In genomic region chr11:46836431-46836830, GRCh38 we compare ENCODE assay signal across 34 cellular contexts.
"Had no signal": no experiment of that assay in that cellular context is flagged by ENCODE, and none has a peak within 500 bp of the region (broad histone marks: within the 10 kb centered on the region; RNA-seq: fewer than 3 reads in every experiment).

No MANE protein-coding gene starts in this region.

- H3K27ac Mint-ChIP-seq: activated CD4-positive, alpha-beta memory T cell treated with anti-CD3 and anti-CD28 coated beads, Interleukin-2, amount 10 ng/mL, durations not matched to agents 7 days and 5 days; activated CD4-positive, alpha-beta T cell treated with anti-CD3 and anti-CD28 coated beads for 36 hours; activated CD4-positive, alpha-beta T cell treated with anti-CD3 and anti-CD28 coated beads, Interleukin-2, amount 10 ng/mL, durations not matched to agents 7 days and 5 days; activated CD8-positive, alpha-beta memory T cell treated with anti-CD3 and anti-CD28 coated beads, Interleukin-2, amount 10 ng/mL, durations not matched to agents 7 days and 5 days; activated CD8-positive, alpha-beta T cell treated with anti-CD3 and anti-CD28 coated beads, Interleukin-2, amount 10 ng/mL, durations not matched to agents 7 days and 5 days; activated naive CD4-positive, alpha-beta T cell treated with anti-CD3 and anti-CD28 coated beads for 36 hours; activated naive CD4-positive, alpha-beta T cell treated with anti-CD3 and anti-CD28 coated beads, Interleukin-2, amount 50 U/mL, for 72 hours; activated naive CD8-positive, alpha-beta T cell treated with anti-CD3 and anti-CD28 coated beads for 36 hours; activated T-helper 2 cell treated with anti-CD3 and anti-CD28 coated beads, Interferon-gamma antibody, Interleukin-2, Interleukin-4, amounts not matched to agents 10 μg/mL and 5 μg/mL and 100 μg/mL, durations not matched to agents 14 hours and 24 hours and 36 hours; T-helper 1 cell treated with Interleukin-12 subunit alpha and Interleukin-12 subunit beta and Interleukin-4 antibody, amounts not matched to agents 30 μg/mL and 1 μg/mL, for 36 hours; T-helper 2 cell treated with Interferon-gamma antibody and Interleukin-4, amounts not matched to agents 5 μg/mL and 100 μg/mL, for 36 hours had no signal

- FAIRE-seq: astrocyte, TTC549 had no signal

- ATAC-seq: activated CD4-positive, alpha-beta T cell treated with anti-CD3 and anti-CD28 coated beads for 36 hours; activated CD4-positive, CD25-positive, alpha-beta regulatory T cell treated with anti-CD3 and anti-CD28 coated beads, Interleukin-2, amount 50 U/mL, for 24 hours; activated CD8-positive, alpha-beta memory T cell treated with anti-CD3 and anti-CD28 coated beads, Interleukin-2, amount 10 ng/mL, durations not matched to agents 7 days and 5 days; activated CD8-positive, alpha-beta T cell treated with anti-CD3 and anti-CD28 coated beads, Interleukin-2, amount 10 ng/mL, durations not matched to agents 7 days and 5 days; activated naive CD4-positive, alpha-beta T cell treated with anti-CD3 and anti-CD28 coated beads, Interleukin-2, amount 50 U/mL, for 72 hours; activated T-cell treated with anti-CD3 and anti-CD28 coated beads, Interleukin-2, amount 50 U/mL, for 4 hours; body of pancreas had no signal

- H3K27me3 Mint-ChIP-seq: activated CD4-positive, alpha-beta memory T cell treated with anti-CD3 and anti-CD28 coated beads, Interleukin-2, amount 10 ng/mL, durations not matched to agents 7 days and 5 days; activated CD4-positive, alpha-beta T cell treated with anti-CD3 and anti-CD28 coated beads for 36 hours; activated CD4-positive, alpha-beta T cell treated with anti-CD3 and anti-CD28 coated beads, Interleukin-2, amount 10 ng/mL, durations not matched to agents 7 days and 5 days; activated CD8-positive, alpha-beta memory T cell treated with anti-CD3 and anti-CD28 coated beads, Interleukin-2, amount 10 ng/mL, durations not matched to agents 7 days and 5 days; activated naive CD8-positive, alpha-beta T cell treated with anti-CD3 and anti-CD28 coated beads for 36 hours had no signal

- H3K27ac ChIP-seq: adrenal gland, body of pancreas, brain microvascular endothelial cell, breast epithelium had no signal

- H3K4me3 Mint-ChIP-seq: activated CD4-positive, alpha-beta memory T cell treated with anti-CD3 and anti-CD28 coated beads, Interleukin-2, amount 10 ng/mL, durations not matched to agents 7 days and 5 days; activated CD4-positive, alpha-beta T cell treated with anti-CD3 and anti-CD28 coated beads for 36 hours; activated CD4-positive, alpha-beta T cell treated with anti-CD3 and anti-CD28 coated beads, Interleukin-2, amount 10 ng/mL, durations not matched to agents 7 days and 5 days; activated CD8-positive, alpha-beta memory T cell treated with anti-CD3 and anti-CD28 coated beads, Interleukin-2, amount 10 ng/mL, durations not matched to agents 7 days and 5 days; activated CD8-positive, alpha-beta T cell treated with anti-CD3 and anti-CD28 coated beads, Interleukin-2, amount 10 ng/mL, durations not matched to agents 7 days and 5 days; activated naive CD4-positive, alpha-beta T cell treated with anti-CD3 and anti-CD28 coated beads for 36 hours; activated naive CD8-positive, alpha-beta T cell treated with anti-CD3 and anti-CD28 coated beads for 36 hours; activated T-cell treated with anti-CD3 and anti-CD28 coated beads, Interleukin-2, amount 50 U/mL, for 4 hours; T-helper 1 cell treated with Interleukin-12 subunit alpha and Interleukin-12 subunit beta and Interleukin-4 antibody, amounts not matched to agents 30 μg/mL and 1 μg/mL, for 36 hours; T-helper 2 cell treated with Interferon-gamma antibody and Interleukin-4, amounts not matched to agents 5 μg/mL and 100 μg/mL, for 36 hours had no signal

- H3K4me1 ChIP-seq: breast epithelium had no signal

- H3K9me3 Mint-ChIP-seq: activated CD4-positive, alpha-beta memory T cell treated with anti-CD3 and anti-CD28 coated beads, Interleukin-2, amount 10 ng/mL, durations not matched to agents 7 days and 5 days; activated CD4-positive, alpha-beta T cell treated with anti-CD3 and anti-CD28 coated beads, Interleukin-2, amount 10 ng/mL, durations not matched to agents 7 days and 5 days; activated naive CD4-positive, alpha-beta T cell treated with anti-CD3 and anti-CD28 coated beads for 36 hours; activated naive CD4-positive, alpha-beta T cell treated with anti-CD3 and anti-CD28 coated beads, Interleukin-2, amount 50 U/mL, for 72 hours; activated naive CD8-positive, alpha-beta T cell treated with anti-CD3 and anti-CD28 coated beads for 36 hours; activated T-cell treated with anti-CD3 and anti-CD28 coated beads, Interleukin-2, amount 50 U/mL, for 4 hours; activated T-helper 2 cell treated with anti-CD3 and anti-CD28 coated beads, Interferon-gamma antibody, Interleukin-2, Interleukin-4, amounts not matched to agents 10 μg/mL and 5 μg/mL and 100 μg/mL, durations not matched to agents 14 hours and 24 hours and 36 hours; T-helper 1 cell treated with Interleukin-12 subunit alpha and Interleukin-12 subunit beta and Interleukin-4 antibody, amounts not matched to agents 30 μg/mL and 1 μg/mL, for 36 hours; T-helper 2 cell treated with Interferon-gamma antibody and Interleukin-4, amounts not matched to agents 5 μg/mL and 100 μg/mL, for 36 hours had no signal

- H3K27me3 ChIP-seq: adrenal gland, body of pancreas, brain microvascular endothelial cell, breast epithelium had no signal

- H3K4me3 ChIP-seq: adrenal gland, body of pancreas, breast epithelium had no signal

- H3K9me3 ChIP-seq: adrenal gland, body of pancreas, breast epithelium had no signal

- DNase-seq: activated CD4-positive, alpha-beta memory T cell treated with anti-CD3 and anti-CD28 coated beads, Interleukin-2, amount 10 ng/mL, durations not matched to agents 7 days and 5 days; activated CD4-positive, alpha-beta T cell treated with anti-CD3 and anti-CD28 coated beads for 1 hour; activated CD4-positive, alpha-beta T cell treated with anti-CD3 and anti-CD28 coated beads for 36 hours; activated CD4-positive, alpha-beta T cell treated with anti-CD3 and anti-CD28 coated beads for 48 hours; activated CD4-positive, alpha-beta T cell treated with anti-CD3 and anti-CD28 coated beads, Interleukin-2, amount 10 ng/mL, durations not matched to agents 7 days and 5 days; activated CD4-positive, alpha-beta T cell treated with anti-CD3 and anti-CD28 coated beads, Interleukin-2, amount 50 U/mL, for 48 hours; activated CD4-positive, CD25-positive, alpha-beta regulatory T cell; activated CD8-positive, alpha-beta memory T cell treated with anti-CD3 and anti-CD28 coated beads for 24 hours; activated CD8-positive, alpha-beta memory T cell treated with anti-CD3 and anti-CD28 coated beads, Interleukin-2, amount 10 ng/mL, durations not matched to agents 7 days and 5 days; activated CD8-positive, alpha-beta memory T cell treated with anti-CD3 and anti-CD28 coated beads, Interleukin-2, amount 50 U/mL, for 48 hours; activated CD8-positive, alpha-beta T cell treated with anti-CD3 and anti-CD28 coated beads, Interleukin-2, amount 10 ng/mL, durations not matched to agents 7 days and 5 days; activated effector memory CD4-positive, alpha-beta T cell treated with Interleukin-2 at 50 U/mL for 16 hours; activated gamma-delta T cell; activated naive CD4-positive, alpha-beta T cell treated with anti-CD3 and anti-CD28 coated beads for 36 hours; activated naive CD4-positive, alpha-beta T cell treated with anti-CD3 and anti-CD28 coated beads, Interleukin-2, amount 50 U/mL, for 16 hours; activated naive CD8-positive, alpha-beta T cell treated with anti-CD3 and anti-CD28 coated beads for 36 hours; activated T-cell treated with anti-CD3 and anti-CD28 coated beads, Interleukin-2, amount 50 U/mL, for 4 hours; adrenal gland; amniotic stem cell; aorta; body of pancreas; brain microvascular endothelial cell; central memory CD4-positive, alpha-beta T cell; T-helper 1 cell; T-helper 2 cell; T-helper 9 cell had no signal

- H3K36me3 ChIP-seq: adrenal gland, brain microvascular endothelial cell, breast epithelium had no signal

- H3K36me3 Mint-ChIP-seq: activated naive CD4-positive, alpha-beta T cell treated with anti-CD3 and anti-CD28 coated beads, Interleukin-2, amount 50 U/mL, for 72 hours had no signal
